Comparison of ENCODE assay signal across 19 cellular contexts in genomic region chr12:70005864-70006618, GRCh38.
"Had no signal": no experiment of that assay in that cellular context is flagged by ENCODE, and none has a peak within 500 bp of the region (broad histone marks: within the 10 kb centered on the region; RNA-seq: fewer than 3 reads in every experiment).

No MANE protein-coding gene starts in this region.

- ATAC-seq: activated naive CD4-positive, alpha-beta T cell treated with anti-CD3 and anti-CD28 coated beads, Interleukin-2, amount 50 U/mL, for 72 hours; left lobe of liver; naive thymus-derived CD4-positive, alpha-beta T cell had no signal

- H3K27ac ChIP-seq: colonic mucosa, esophagus muscularis mucosa, neutrophil, tibial nerve, uterus, VCaP had no signal

- H3K4me3 ChIP-seq: colonic mucosa, esophagus muscularis mucosa, tibial nerve, uterus had no signal

- DNase-seq: activated CD4-positive, alpha-beta memory T cell treated with anti-CD3 and anti-CD28 coated beads, Interleukin-2, amount 10 ng/mL, durations not matched to agents 7 days and 5 days; activated effector memory CD4-positive, alpha-beta T cell treated with Interleukin-2 at 50 U/mL for 16 hours; activated T-cell treated with anti-CD3 and anti-CD28 coated beads, Interleukin-2, amount 50 U/mL, for 24 hours; central memory CD4-positive, alpha-beta T cell; colonic mucosa; mammary epithelial cell; naive thymus-derived CD4-positive, alpha-beta T cell; retina; stimulated activated CD4-positive, alpha-beta T cell treated with anti-CD3 and anti-CD28 coated beads, Interleukin-4, amount 100 ng/mL, for 24 hours; stimulated activated naive CD4-positive, alpha-beta T cell; T1000; uterus had no signal

- H3K4me1 ChIP-seq: colonic mucosa, uterus had no signal

- H3K27me3 ChIP-seq: colonic mucosa, esophagus muscularis mucosa, neutrophil, tibial nerve, uterus had no signal

- H3K9me3 ChIP-seq: colonic mucosa, neutrophil had no signal

- FAIRE-seq: islet of Langerhans had no signal

- H3K36me3 ChIP-seq: colonic mucosa, esophagus muscularis mucosa, neutrophil, tibial nerve, uterus had no signal
